ENCODE assay signal across 7 cellular contexts in genomic region chr16:11560701-11561439, GRCh38. TPM values are rescaled to one million over a fixed set of nuclear protein-coding genes. Genes with fewer than 3 reads are reported as not detected.
DNase-seq lines count a peak whose midpoint lies in the region; ATAC-seq and TF ChIP-seq lines count a peak whose summit lies in the region.

No MANE protein-coding gene starts in this region.

- intact Hi-C loops in stomach (cut with DNase I; ENCODE audit: low total_unique reads) = no loop called here

- TF ChIP-seq CTCF in astrocyte of the spinal cord (IDR thresholded peaks at IDR 0.05; ENCODE audit: low read depth, low read length) (no peak), stomach (IDR thresholded peaks at IDR 0.05) (no peak)

- H3K9me3 ChIP-seq in stomach = peaks cover 0 to 7% (median 4%) of the 10 kb centered on the region in 4 donors

- H3K27me3 ChIP-seq in stomach = no peaks in the 10 kb centered on the region

- no peaks in the 10 kb centered on the region for H3K9me3 Mint-ChIP-seq in memory B cell

- 42 to 61% (median 56%) methylated on average over 19 of the region's 19 CpGs for WGBS in stomach, 5 donors

- in situ Hi-C loops in astrocyte of the spinal cord (cut with HindIII; ENCODE audit: low sequenced_read_pairs) = no loop called here

- H3K36me3 Mint-ChIP-seq in memory B cell = peaks cover 23% of the 10 kb centered on the region

- TF ChIP-seq POLR2A in stomach (IDR thresholded peaks at IDR 0.05) = no peak

- H3K27me3 Mint-ChIP-seq in memory B cell = no peaks in the 10 kb centered on the region

- no peak overlapping the region for H3K4me3 Mint-ChIP-seq in memory B cell

- no peak for TF ChIP-seq EP300 in stomach (IDR thresholded peaks at IDR 0.05)

- H3K4me1 ChIP-seq in stomach = peaks cover 19 to 88% (median 48%) of the 10 kb centered on the region in 4 donors

- H3K27ac Mint-ChIP-seq in memory B cell = peak overlapping the region; percentile 70

- peak; percentile 62 for ATAC-seq in memory B cell (ENCODE audit: low read depth)

- H3K4me3 ChIP-seq in astrocyte of the spinal cord (ENCODE audit: low read depth, low read length) (no peak overlapping the region), stomach (no peak overlapping the region)

- peaks cover 6 to 18% (median 13%) of the 10 kb centered on the region in 4 donors for H3K36me3 ChIP-seq in stomach

- DNase-seq in T-helper 9 cell = peak; percentile 55
- DNase-seq in astrocyte of the spinal cord (ENCODE audit: low read depth, low spot score) = peak; percentile 9
- DNase-seq in memory B cell (ENCODE audit: low spot score in 2 of 2) = no peak
- no peak for DNase-seq in stomach
- DNase-seq in DMS153 treated with DMSO at 0.1 percent for 48 hours (lab: John Stamatoyannopoulos, UW; ENCODE audit: unreplicated experiment) = no peak
- no peak for DNase-seq in AG08395 (ENCODE audit: low spot score)
- no peak for DNase-seq in A172 (ENCODE audit: low spot score)

- H3K27ac ChIP-seq in stomach = peak overlapping the region; percentile 44 to 78 (median 70)

- peaks cover 17% of the 10 kb centered on the region for H3K4me1 Mint-ChIP-seq in memory B cell

RNA-seq across cellular contexts. Expression of gene LITAF, which starts 25.8 kb away (rescaled TPM):
- 100 to 1,000 TPM in 1 of 5 donors, 10 to 100 TPM in 3, 1 to 10 TPM in 1; 9.8 to 211 (median 46.6) TPM for total RNA-seq in stomach
- 100 to 1,000 TPM in 2 of 3 donors, 10 to 100 TPM in 1; 43.7 to 124 (median 118) TPM for polyA plus RNA-seq in stomach
- total RNA-seq in A172 (2014; rRNA removed; shearing (Covaris generic)) = 30.1 and 38.4 TPM in 2 replicates

Comparison
In these comparisons a context has a peak if more than half of its experiments do, and no peak if none do; other contexts are left out.
1. DNase-seq: peak in T-helper 9 cell (single experiment) and astrocyte of the spinal cord (single experiment); none in memory B cell (0 of 2), stomach (single experiment), DMS153 treated with DMSO at 0.1 percent for 48 hours (single experiment), AG08395 (single experiment) and A172 (single experiment).